In the genomic region with DNA sequence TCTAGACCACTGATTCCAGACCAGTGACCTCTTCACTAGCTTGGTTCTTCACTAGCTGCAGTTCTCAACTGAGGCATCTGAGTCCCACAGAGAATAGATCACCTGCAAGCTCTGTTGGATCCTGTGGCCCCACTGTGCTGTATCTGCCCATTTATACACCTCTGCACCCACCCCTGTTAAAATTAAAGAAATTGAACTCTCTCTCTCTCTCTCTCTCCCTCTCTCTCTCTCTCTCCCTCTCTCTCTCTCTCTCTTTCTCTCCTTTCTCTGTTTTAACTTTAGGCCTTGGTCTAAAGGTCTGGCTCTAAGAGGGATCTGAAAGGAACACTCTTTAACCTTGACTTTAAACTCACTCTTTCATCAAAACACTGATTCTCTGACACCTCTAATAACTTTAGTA, we compare ENCODE assay signal across 28 cellular contexts.
"Had no signal": no experiment of that assay in that cellular context is flagged by ENCODE, and none has a peak within 500 bp of the region (broad histone marks: within the 10 kb centered on the region; RNA-seq: fewer than 3 reads in every experiment).

No MANE protein-coding gene starts in this region.

- H3K9me3 Mint-ChIP-seq: activated CD8-positive, alpha-beta T cell treated with anti-CD3 and anti-CD28 coated beads for 36 hours; central memory CD8-positive, alpha-beta T cell; dendritic cell treated with granulocyte-macrophage colony-stimulating factor and Interleukin-4, amounts not matched to agents 40 ng/mL and 50 ng/mL, for 4 days; endodermal cell had no signal

- H3K36me3 Mint-ChIP-seq: activated naive CD8-positive, alpha-beta T cell had no signal

- H3K27me3 Mint-ChIP-seq: activated naive CD8-positive, alpha-beta T cell; central memory CD8-positive, alpha-beta T cell; dendritic cell treated with granulocyte-macrophage colony-stimulating factor and Interleukin-4, amounts not matched to agents 40 ng/mL and 50 ng/mL, for 4 days had no signal

- H3K9me3 ChIP-seq: esophagus muscularis mucosa, gastrocnemius medialis, heart left ventricle had no signal

- H3K27me3 ChIP-seq: brain microvascular endothelial cell, dorsolateral prefrontal cortex, esophagus muscularis mucosa, foreskin keratinocyte, gastrocnemius medialis, heart left ventricle had no signal

- ATAC-seq: activated CD4-positive, alpha-beta T cell treated with anti-CD3 and anti-CD28 coated beads for 36 hours; activated CD8-positive, alpha-beta T cell treated with anti-CD3 and anti-CD28 coated beads for 36 hours; foreskin keratinocyte; gastrocnemius medialis; heart left ventricle had no signal

- H3K27ac Mint-ChIP-seq: activated CD4-positive, alpha-beta T cell treated with anti-CD3 and anti-CD28 coated beads for 36 hours; activated CD8-positive, alpha-beta T cell treated with anti-CD3 and anti-CD28 coated beads for 36 hours; activated naive CD8-positive, alpha-beta T cell; dendritic cell treated with granulocyte-macrophage colony-stimulating factor and Interleukin-4, amounts not matched to agents 40 ng/mL and 50 ng/mL, for 4 days; endodermal cell had no signal

- H3K4me1 ChIP-seq: foreskin keratinocyte, gastrocnemius medialis had no signal

- DNase-seq: activated CD4-positive, alpha-beta T cell treated with anti-CD3 and anti-CD28 coated beads for 36 hours; activated CD4-positive, alpha-beta T cell treated with anti-CD3 and anti-CD28 coated beads, Interleukin-2, amount 50 U/mL, for 1 hour; activated CD4-positive, alpha-beta T cell treated with anti-CD3 and anti-CD28 coated beads, Interleukin-2, amount 50 U/mL, for 48 hours; activated CD4-positive, CD25-positive, alpha-beta regulatory T cell; activated CD4-positive, CD25-positive, alpha-beta regulatory T cell treated with anti-CD3 and anti-CD28 coated beads, Interleukin-2, amount 50 U/mL, for 72 hours; activated CD8-positive, alpha-beta memory T cell treated with anti-CD3 and anti-CD28 coated beads for 24 hours; activated CD8-positive, alpha-beta T cell treated with anti-CD3 and anti-CD28 coated beads for 36 hours; activated effector memory CD4-positive, alpha-beta T cell treated with Interleukin-2 at 50 U/mL for 16 hours; activated gamma-delta T cell treated with Interleukin-2 at 50 U/mL for 16 hours; activated naive CD4-positive, alpha-beta T cell treated with anti-CD3 and anti-CD28 coated beads, Interleukin-2, amount 50 U/mL, for 16 hours; activated naive CD4-positive, alpha-beta T cell treated with Interleukin-2 at 50 U/mL for 16 hours; activated T-cell treated with anti-CD3 and anti-CD28 coated beads, Interleukin-2, amount 50 U/mL, for 48 hours; amniotic stem cell; anterior cingulate cortex; brain microvascular endothelial cell; dorsolateral prefrontal cortex; effector memory CD4-positive, alpha-beta T cell; endodermal cell; foreskin keratinocyte; gastrocnemius medialis; glutamatergic neuron; heart left ventricle; T-helper 2 cell had no signal

- H3K4me3 Mint-ChIP-seq: activated CD4-positive, alpha-beta T cell treated with anti-CD3 and anti-CD28 coated beads for 36 hours; activated CD8-positive, alpha-beta T cell treated with anti-CD3 and anti-CD28 coated beads for 36 hours; activated naive CD8-positive, alpha-beta T cell; central memory CD8-positive, alpha-beta T cell; dendritic cell treated with granulocyte-macrophage colony-stimulating factor and Interleukin-4, amounts not matched to agents 40 ng/mL and 50 ng/mL, for 4 days; endodermal cell had no signal

- H3K36me3 ChIP-seq: brain microvascular endothelial cell, esophagus muscularis mucosa, gastrocnemius medialis, heart left ventricle had no signal

- H3K4me3 ChIP-seq: coronary artery, dorsolateral prefrontal cortex, esophagus muscularis mucosa, gastrocnemius medialis, heart left ventricle had no signal

- H3K27ac ChIP-seq: brain microvascular endothelial cell, coronary artery, dorsolateral prefrontal cortex, esophagus muscularis mucosa, foreskin keratinocyte, gastrocnemius medialis, heart left ventricle had no signal
